ENCODE assay signal across 7 cellular contexts in genomic region chr7:19533266-19533665, GRCh38.
"Had no signal": no experiment of that assay in that cellular context is flagged by ENCODE, and none has a peak within 500 bp of the region (broad histone marks: within the 10 kb centered on the region; RNA-seq: fewer than 3 reads in every experiment).

No MANE protein-coding gene starts in this region.

- FAIRE-seq: GM12878, GM12891, GM12892, GM18507, GM19239 had no signal

- H3K4me3 ChIP-seq: GM12878 had no signal

- DNase-seq: GDM1, GF-D8 had no signal

- ATAC-seq: GM12878 had no signal
